ENCODE assay signal across 4 cellular contexts in the genomic region with DNA sequence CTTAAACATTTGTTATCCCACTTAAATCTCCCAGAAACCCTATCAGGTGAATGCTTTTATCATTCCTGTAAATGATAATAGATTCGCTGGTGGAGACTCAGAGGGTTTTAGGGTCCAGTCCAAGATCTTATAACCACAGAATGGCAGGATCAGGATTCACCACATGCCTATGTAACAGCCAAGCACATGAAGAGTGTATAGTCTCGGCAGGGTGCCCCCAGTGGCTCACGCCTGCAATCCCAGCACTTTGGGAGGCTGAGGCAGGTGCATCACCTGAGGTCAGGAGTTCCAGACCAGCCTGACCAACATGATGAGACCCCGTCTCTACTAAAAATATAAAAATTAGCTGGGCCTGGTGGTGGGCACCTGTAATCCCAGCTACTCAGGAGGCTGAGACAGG. TPM values are rescaled to one million over a fixed set of nuclear protein-coding genes. Genes with fewer than 3 reads are reported as not detected.
"Had no signal": no experiment of that assay in that cellular context is flagged by ENCODE, and none has a peak within 500 bp of the region (broad histone marks: within the 10 kb centered on the region; RNA-seq: fewer than 3 reads in every experiment).

No MANE protein-coding gene starts in this region.

RNA-seq across cellular contexts. Expression of gene WT1, which starts 36.2 kb away (rescaled TPM):
- total RNA-seq: Peyer's patch, SJCRH30, T-helper 17 cell had no signal
- polyA plus RNA-seq: IgD-negative memory B cell had no signal
